2 cellular contexts compared by ENCODE assay signal in genomic region chrX:119769388-119769787, GRCh38. TPM values are rescaled to one million over a fixed set of nuclear protein-coding genes. Genes with fewer than 3 reads are reported as not detected.
"Had no signal": no experiment of that assay in that cellular context is flagged by ENCODE, and none has a peak within 500 bp of the region (broad histone marks: within the 10 kb centered on the region; RNA-seq: fewer than 3 reads in every experiment).

No MANE protein-coding gene starts in this region.

RNA-seq across cellular contexts. Expression of gene SOWAHD, which starts 11.0 kb away (rescaled TPM):
- total RNA-seq: natural killer cell treated with Interleukin-12 subunit alpha and Interleukin-12 subunit beta and Interleukin-15 and Interleukin-18, amount 100 ng/mL, for 72 hours; psoas muscle had no signal
